ENCODE assay signal across 8 cellular contexts in the genomic region with DNA sequence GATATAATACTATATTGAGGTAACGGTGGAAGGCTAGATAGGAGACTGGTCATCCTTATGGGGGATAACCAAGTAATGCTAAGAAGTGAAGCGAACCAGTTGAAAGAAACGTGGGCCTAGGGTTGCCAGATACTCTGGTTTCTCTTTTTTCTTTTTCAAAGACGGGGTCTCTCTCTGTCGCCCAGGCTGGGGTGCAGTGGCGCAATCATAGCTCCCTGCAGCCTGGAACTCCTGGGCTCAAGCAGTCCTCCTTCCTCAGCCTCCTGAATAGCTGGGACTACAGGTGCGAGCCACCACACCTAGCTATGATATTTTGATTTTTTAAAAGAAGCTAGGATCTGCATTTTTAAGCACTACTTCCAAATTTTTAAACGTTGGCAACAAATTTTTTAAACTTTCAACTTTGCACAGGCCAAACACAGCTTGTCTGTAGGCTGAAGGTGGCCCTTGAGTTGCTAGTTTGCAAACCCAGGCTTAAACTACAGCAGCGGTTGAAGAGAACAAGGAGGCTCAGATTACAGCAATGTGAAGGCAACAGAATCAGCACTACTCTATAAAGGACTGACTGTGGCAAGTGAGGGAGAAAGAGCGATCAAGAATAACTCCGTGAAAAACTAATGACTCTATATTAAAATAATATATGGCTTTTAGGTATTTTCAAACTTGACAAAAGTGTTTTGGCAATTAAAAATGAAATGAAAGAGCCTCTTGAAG. TPM values are rescaled to one million over a fixed set of nuclear protein-coding genes. Genes with fewer than 3 reads are reported as not detected.
DNase-seq lines count a peak whose midpoint lies in the region; ATAC-seq and TF ChIP-seq lines count a peak whose summit lies in the region.

No MANE protein-coding gene starts in this region.

- H3K27me3 ChIP-seq in right lobe of liver = no peaks in the 10 kb centered on the region

- intact Hi-C loops in right lobe of liver (cut with DNase I) = no loop called here

- WGBS in right lobe of liver (ENCODE audit: insufficient coverage, low coverage, low lambda C conversion rate, missing lambda C conversion rate) = 64% methylated on average over 7 of the region's 11 CpGs

- peaks cover 11% of the 10 kb centered on the region for H3K27me3 Mint-ChIP-seq in activated naive CD4-positive, alpha-beta T cell treated with anti-CD3 and anti-CD28 coated beads, Interleukin-2, amount 10 ng/mL, durations not matched to agents 7 days and 5 days
- no peaks in the 10 kb centered on the region for H3K27me3 Mint-ChIP-seq in activated naive CD8-positive, alpha-beta T cell treated with anti-CD3 and anti-CD28 coated beads for 36 hours
- H3K27me3 Mint-ChIP-seq in type B pancreatic cell = no peaks in the 10 kb centered on the region

- no peaks in the 10 kb centered on the region for H3K9me3 ChIP-seq in right lobe of liver

- no peaks in the 10 kb centered on the region for H3K36me3 ChIP-seq in right lobe of liver

- H3K4me3 ChIP-seq in right lobe of liver = peak overlapping the region; percentile 83 to 93 (median 92)

- peak overlapping the region; percentile 93 for H3K4me3 Mint-ChIP-seq in activated naive CD4-positive, alpha-beta T cell treated with anti-CD3 and anti-CD28 coated beads, Interleukin-2, amount 10 ng/mL, durations not matched to agents 7 days and 5 days
- H3K4me3 Mint-ChIP-seq in activated naive CD8-positive, alpha-beta T cell treated with anti-CD3 and anti-CD28 coated beads for 36 hours = peak overlapping the region; percentile 91
- H3K4me3 Mint-ChIP-seq in type B pancreatic cell = peak overlapping the region; percentile 96

- H3K27ac Mint-ChIP-seq in activated naive CD4-positive, alpha-beta T cell treated with anti-CD3 and anti-CD28 coated beads, Interleukin-2, amount 10 ng/mL, durations not matched to agents 7 days and 5 days = no peak overlapping the region
- H3K27ac Mint-ChIP-seq in activated naive CD8-positive, alpha-beta T cell treated with anti-CD3 and anti-CD28 coated beads for 36 hours = peak overlapping the region; percentile 88
- peak overlapping the region; percentile 95 for H3K27ac Mint-ChIP-seq in type B pancreatic cell

- H3K4me1 Mint-ChIP-seq in activated naive CD4-positive, alpha-beta T cell treated with anti-CD3 and anti-CD28 coated beads, Interleukin-2, amount 10 ng/mL, durations not matched to agents 7 days and 5 days = peaks cover 37% of the 10 kb centered on the region
- H3K4me1 Mint-ChIP-seq in activated naive CD8-positive, alpha-beta T cell treated with anti-CD3 and anti-CD28 coated beads for 36 hours = peaks cover 26% of the 10 kb centered on the region
- H3K4me1 Mint-ChIP-seq in type B pancreatic cell (ENCODE audit: unreplicated experiment) = peaks cover 18% of the 10 kb centered on the region

- TF ChIP-seq CTCF in right lobe of liver (IDR thresholded peaks at IDR 0.05) (no peak), type B pancreatic cell (conservative IDR thresholded peaks at IDR 0.05) (no peak)

- no peak for TF ChIP-seq POLR2A in right lobe of liver (IDR thresholded peaks at IDR 0.05)

- H3K27ac ChIP-seq in right lobe of liver = no peak overlapping the region

- no peaks in the 10 kb centered on the region for H3K9me3 Mint-ChIP-seq in activated naive CD4-positive, alpha-beta T cell treated with anti-CD3 and anti-CD28 coated beads, Interleukin-2, amount 10 ng/mL, durations not matched to agents 7 days and 5 days
- H3K9me3 Mint-ChIP-seq in activated naive CD8-positive, alpha-beta T cell treated with anti-CD3 and anti-CD28 coated beads for 36 hours = no peaks in the 10 kb centered on the region
- H3K9me3 Mint-ChIP-seq in type B pancreatic cell = no peaks in the 10 kb centered on the region

- peaks cover 0 to 17% (median 0%) of the 10 kb centered on the region in 4 donors for H3K4me1 ChIP-seq in right lobe of liver

- CTCF ChIA-PET in activated naive CD4-positive, alpha-beta T cell treated with anti-CD3 and anti-CD28 coated beads, Interleukin-2, amount 10 ng/mL, durations not matched to agents 7 days and 5 days (lab: Charles Lee) = no interaction called here

- ATAC-seq in right lobe of liver = no peak
- no peak for ATAC-seq in GM18858 (IDR thresholded peaks at IDR 0.05; ENCODE audit: unreplicated experiment)

- no peak for DNase-seq in activated naive CD4-positive, alpha-beta T cell treated with anti-CD3 and anti-CD28 coated beads, Interleukin-2, amount 10 ng/mL, durations not matched to agents 7 days and 5 days
- no peak for DNase-seq in activated naive CD4-positive, alpha-beta T cell treated with anti-CD3 and anti-CD28 coated beads, Interleukin-2, amount 50 U/mL, for 16 hours
- DNase-seq in activated naive CD8-positive, alpha-beta T cell treated with anti-CD3 and anti-CD28 coated beads for 36 hours = no peak
- DNase-seq in right lobe of liver (no peak), type B pancreatic cell (ENCODE audit: extremely low spot score, unreplicated experiment) (no peak), SKM-1 treated with dmso at 0.1 percent for 144 hours (lab: John Stamatoyannopoulos, UW; ENCODE audit: unreplicated experiment) (no peak)
- DNase-seq in activated CD8-positive, alpha-beta memory T cell treated with anti-CD3 and anti-CD28 coated beads, Interleukin-2, amount 50 U/mL, for 48 hours = no peak

- peaks cover 5% of the 10 kb centered on the region for H3K36me3 Mint-ChIP-seq in activated naive CD4-positive, alpha-beta T cell treated with anti-CD3 and anti-CD28 coated beads, Interleukin-2, amount 10 ng/mL, durations not matched to agents 7 days and 5 days
- peaks cover 12% of the 10 kb centered on the region for H3K36me3 Mint-ChIP-seq in activated naive CD8-positive, alpha-beta T cell treated with anti-CD3 and anti-CD28 coated beads for 36 hours
- H3K36me3 Mint-ChIP-seq in type B pancreatic cell = no peaks in the 10 kb centered on the region

RNA-seq across cellular contexts. Expression of a gene that starts 1.2 kb away (rescaled TPM):
- 10 to 100 TPM; 23.7 to 24.7 TPM for total RNA-seq in activated naive CD8-positive, alpha-beta T cell treated with anti-CD3 and anti-CD28 coated beads for 36 hours
- total RNA-seq in right lobe of liver (10 to 100 TPM in 2 of 6 experiments, 1 to 10 TPM in 4; 6.4 to 19.4 (median 7.7) TPM), type B pancreatic cell (ENCODE audit: low replicate concordance) (26.7 and 33.2 TPM in 2 replicates)

RNA-seq across cellular contexts. Expression of a gene that starts 11.8 kb away (rescaled TPM):
- 10 to 100 TPM; 23.2 to 25.0 TPM for total RNA-seq in activated naive CD8-positive, alpha-beta T cell treated with anti-CD3 and anti-CD28 coated beads for 36 hours
- total RNA-seq in right lobe of liver (10 to 100 TPM; 20.2 to 33.4 (median 23.9) TPM), type B pancreatic cell (ENCODE audit: low replicate concordance) (52.1 and 58.8 TPM in 2 replicates)

RNA-seq across cellular contexts. Expression of a gene that starts 53.1 kb away (rescaled TPM):
- total RNA-seq in activated naive CD8-positive, alpha-beta T cell treated with anti-CD3 and anti-CD28 coated beads for 36 hours = 10 to 100 TPM; 33.6 to 34.4 TPM
- total RNA-seq in right lobe of liver = 10 to 100 TPM; 18.8 to 24.2 (median 21.8) TPM
- 49.7 and 58.7 TPM in 2 replicates for total RNA-seq in type B pancreatic cell (ENCODE audit: low replicate concordance)
